ENCODE assay signal across 15 cellular contexts in genomic region chr5:178298283-178298807, GRCh38.
"Had no signal": no experiment of that assay in that cellular context is flagged by ENCODE, and none has a peak within 500 bp of the region (broad histone marks: within the 10 kb centered on the region; RNA-seq: fewer than 3 reads in every experiment).

No MANE protein-coding gene starts in this region.

- H3K27me3 ChIP-seq: brain microvascular endothelial cell, heart left ventricle, stomach had no signal

- ATAC-seq: activated CD8-positive, alpha-beta T cell treated with anti-CD3 and anti-CD28 coated beads for 36 hours; activated T-cell treated with anti-CD3 and anti-CD28 coated beads, Interleukin-2, amount 50 U/mL, for 72 hours; heart left ventricle; left colon had no signal

- H3K36me3 Mint-ChIP-seq: activated naive CD8-positive, alpha-beta T cell treated with anti-CD3 and anti-CD28 coated beads, Interleukin-2, amount 10 ng/mL, durations not matched to agents 7 days and 5 days; immature natural killer cell had no signal

- H3K4me3 ChIP-seq: heart left ventricle, stomach, thoracic aorta had no signal

- H3K27ac Mint-ChIP-seq: activated CD8-positive, alpha-beta T cell treated with anti-CD3 and anti-CD28 coated beads for 36 hours; activated naive CD8-positive, alpha-beta T cell treated with anti-CD3 and anti-CD28 coated beads, Interleukin-2, amount 10 ng/mL, durations not matched to agents 7 days and 5 days; activated T-cell treated with anti-CD3 and anti-CD28 coated beads, Interleukin-2, amount 50 U/mL, for 72 hours; immature natural killer cell; naive B cell; T-helper 1 cell treated with Interleukin-12 subunit alpha and Interleukin-12 subunit beta and Interleukin-4 antibody, amounts not matched to agents 30 μg/mL and 1 μg/mL, for 36 hours had no signal

- H3K36me3 ChIP-seq: brain microvascular endothelial cell, heart left ventricle, stomach, thoracic aorta had no signal

- DNase-seq: activated CD4-positive, alpha-beta T cell treated with anti-CD3 and anti-CD28 coated beads for 48 hours; activated CD8-positive, alpha-beta T cell treated with anti-CD3 and anti-CD28 coated beads for 36 hours; activated naive CD8-positive, alpha-beta T cell treated with anti-CD3 and anti-CD28 coated beads, Interleukin-2, amount 10 ng/mL, durations not matched to agents 7 days and 5 days; activated T-cell treated with anti-CD3 and anti-CD28 coated beads, Interleukin-2, amount 50 U/mL, for 72 hours; brain microvascular endothelial cell; cerebellar nuclear complex; heart left ventricle; immature natural killer cell; mammary epithelial cell; naive B cell; SHP77 treated with DMSO at 0.1 percent for 48 hours; stomach had no signal

- H3K4me3 Mint-ChIP-seq: activated CD8-positive, alpha-beta T cell treated with anti-CD3 and anti-CD28 coated beads for 36 hours; activated naive CD8-positive, alpha-beta T cell treated with anti-CD3 and anti-CD28 coated beads, Interleukin-2, amount 10 ng/mL, durations not matched to agents 7 days and 5 days; activated T-cell treated with anti-CD3 and anti-CD28 coated beads, Interleukin-2, amount 50 U/mL, for 72 hours; immature natural killer cell; T-helper 1 cell treated with Interleukin-12 subunit alpha and Interleukin-12 subunit beta and Interleukin-4 antibody, amounts not matched to agents 30 μg/mL and 1 μg/mL, for 36 hours had no signal

- H3K9me3 Mint-ChIP-seq: activated T-cell treated with anti-CD3 and anti-CD28 coated beads, Interleukin-2, amount 50 U/mL, for 72 hours; immature natural killer cell had no signal

- H3K4me1 ChIP-seq: stomach had no signal

- H3K27me3 Mint-ChIP-seq: activated CD8-positive, alpha-beta T cell treated with anti-CD3 and anti-CD28 coated beads for 36 hours; activated naive CD8-positive, alpha-beta T cell treated with anti-CD3 and anti-CD28 coated beads, Interleukin-2, amount 10 ng/mL, durations not matched to agents 7 days and 5 days had no signal

- H3K9me3 ChIP-seq: stomach, thoracic aorta had no signal

- H3K27ac ChIP-seq: brain microvascular endothelial cell, heart left ventricle, stomach, thoracic aorta had no signal

- H3K4me1 Mint-ChIP-seq: activated naive CD8-positive, alpha-beta T cell treated with anti-CD3 and anti-CD28 coated beads, Interleukin-2, amount 10 ng/mL, durations not matched to agents 7 days and 5 days; immature natural killer cell had no signal
